In the genomic region with DNA sequence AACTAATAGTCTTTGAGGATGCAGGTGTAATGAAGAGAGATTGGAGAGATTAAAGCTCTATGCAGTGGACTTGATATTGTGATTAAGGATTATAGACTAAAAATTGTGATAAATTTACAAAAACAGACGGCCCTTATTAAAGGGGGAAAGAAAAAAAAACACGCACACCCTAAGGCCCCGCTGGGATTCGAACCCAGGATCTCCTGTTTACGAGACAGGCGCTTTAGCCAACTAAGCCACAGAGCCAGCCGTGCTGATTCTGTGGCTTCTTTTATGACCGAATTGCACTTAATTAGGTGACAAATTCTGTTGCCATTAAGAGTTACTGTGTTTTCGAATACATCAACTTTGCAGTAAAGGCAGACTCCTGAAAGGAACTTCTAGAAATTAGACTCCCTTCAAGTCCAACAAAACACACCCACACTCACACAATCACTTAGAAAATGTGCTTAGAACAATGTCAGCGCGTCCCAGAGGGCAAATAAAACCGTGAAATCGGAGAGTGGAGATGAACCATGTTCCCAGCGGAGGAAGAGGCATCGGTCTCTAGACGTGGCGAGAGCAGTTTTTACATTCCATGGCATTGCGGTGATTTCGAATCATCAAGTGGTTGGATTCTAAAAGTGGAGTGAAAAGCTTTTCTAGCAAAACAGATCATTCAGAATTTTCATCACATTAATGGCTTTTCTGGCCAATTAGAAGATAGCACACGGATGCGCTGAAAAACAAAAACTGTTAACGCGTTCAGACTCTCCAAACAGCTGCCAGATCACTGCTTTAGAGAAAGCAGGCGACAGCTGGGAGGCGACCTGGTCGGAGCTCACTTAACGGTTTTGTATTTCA, we compare ENCODE assay signal across 1 cellular context.
TF ChIP-seq lines count a peak whose summit lies in the region.

No MANE protein-coding gene starts in this region.

TF ChIP-seq in HEK293, 187 proteins besides CTCF, POLR2A, EP300 and RAD21 (continued from another document and continues in another):
- no peak; the same call in none of the 2 replicates for TF ChIP-seq ZNF664 (tag by site-specific recombination; IDR thresholded peaks at IDR 0.05)
- TF ChIP-seq ZNF791 (tag by site-specific recombination; IDR thresholded peaks at IDR 0.05): no peak
- no peak for TF ChIP-seq ZNF19 (tag by site-specific recombination; IDR thresholded peaks at IDR 0.05; ENCODE audit: low read depth)
- no peak for TF ChIP-seq ZNF658 (tag by site-specific recombination; IDR thresholded peaks at IDR 0.05)
- TF ChIP-seq ZNF311 (tag by site-specific recombination; IDR thresholded peaks at IDR 0.05; ENCODE audit: borderline replicate concordance): no peak
- TF ChIP-seq, protein P1, sequence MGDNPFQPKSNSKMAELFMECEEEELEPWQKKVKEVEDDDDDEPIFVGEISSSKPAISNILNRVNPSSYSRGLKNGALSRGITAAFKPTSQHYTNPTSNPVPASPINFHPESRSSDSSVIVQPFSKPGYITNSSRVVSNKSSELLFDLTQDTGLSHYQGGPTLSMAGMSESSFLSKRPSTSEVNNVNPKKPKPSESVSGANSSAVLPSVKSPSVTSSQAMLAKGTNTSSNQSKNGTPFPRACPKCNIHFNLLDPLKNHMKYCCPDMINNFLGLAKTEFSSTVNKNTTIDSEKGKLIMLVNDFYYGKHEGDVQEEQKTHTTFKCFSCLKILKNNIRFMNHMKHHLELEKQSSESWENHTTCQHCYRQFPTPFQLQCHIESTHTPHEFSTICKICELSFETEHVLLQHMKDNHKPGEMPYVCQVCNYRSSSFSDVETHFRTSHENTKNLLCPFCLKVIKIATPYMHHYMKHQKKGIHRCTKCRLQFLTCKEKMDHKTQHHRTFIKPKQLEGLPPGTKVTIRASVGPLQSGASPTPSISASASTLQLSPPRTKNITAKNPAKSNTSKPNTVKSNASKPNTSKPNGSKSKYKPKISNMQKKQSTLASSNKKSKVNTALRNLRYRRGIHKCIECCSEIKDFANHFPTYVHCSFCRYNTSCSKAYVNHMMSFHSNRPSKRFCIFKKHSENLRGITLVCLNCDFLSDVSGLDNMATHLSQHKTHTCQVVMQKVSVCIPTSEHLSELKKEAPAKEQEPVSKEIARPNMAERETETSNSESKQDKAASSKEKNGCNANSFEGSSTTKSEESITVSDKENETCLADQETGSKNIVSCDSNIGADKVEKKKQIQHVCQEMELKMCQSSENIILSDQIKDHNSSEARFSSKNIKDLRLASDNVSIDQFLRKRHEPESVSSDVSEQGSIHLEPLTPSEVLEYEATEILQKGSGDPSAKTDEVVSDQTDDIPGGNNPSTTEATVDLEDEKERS (tag by site-specific recombination; IDR thresholded peaks at IDR 0.05): peak; percentile 60; the same call in 1 of the 2 replicates
- TF ChIP-seq ZNF792 (tag by site-specific recombination; IDR thresholded peaks at IDR 0.05): no peak
- no peak for TF ChIP-seq ZNF223 (tag by site-specific recombination; IDR thresholded peaks at IDR 0.05)
- TF ChIP-seq ZNF610 (tag by site-specific recombination; IDR thresholded peaks at IDR 0.05; ENCODE audit: borderline replicate concordance): peak; percentile 64
- no peak for TF ChIP-seq ZNF121 (tag by site-specific recombination; IDR thresholded peaks at IDR 0.05)
- no peak for TF ChIP-seq ZBTB20 (tag by site-specific recombination; IDR thresholded peaks at IDR 0.05)
- TF ChIP-seq, protein P2, sequence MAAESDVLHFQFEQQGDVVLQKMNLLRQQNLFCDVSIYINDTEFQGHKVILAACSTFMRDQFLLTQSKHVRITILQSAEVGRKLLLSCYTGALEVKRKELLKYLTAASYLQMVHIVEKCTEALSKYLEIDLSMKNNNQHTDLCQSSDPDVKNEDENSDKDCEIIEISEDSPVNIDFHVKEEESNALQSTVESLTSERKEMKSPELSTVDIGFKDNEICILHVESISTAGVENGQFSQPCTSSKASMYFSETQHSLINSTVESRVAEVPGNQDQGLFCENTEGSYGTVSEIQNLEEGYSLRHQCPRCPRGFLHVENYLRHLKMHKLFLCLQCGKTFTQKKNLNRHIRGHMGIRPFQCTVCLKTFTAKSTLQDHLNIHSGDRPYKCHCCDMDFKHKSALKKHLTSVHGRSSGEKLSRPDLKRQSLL (tag by site-specific recombination; IDR thresholded peaks at IDR 0.05): peak; percentile 65; the same call in 1 of the 2 replicates
- TF ChIP-seq, protein P3, sequence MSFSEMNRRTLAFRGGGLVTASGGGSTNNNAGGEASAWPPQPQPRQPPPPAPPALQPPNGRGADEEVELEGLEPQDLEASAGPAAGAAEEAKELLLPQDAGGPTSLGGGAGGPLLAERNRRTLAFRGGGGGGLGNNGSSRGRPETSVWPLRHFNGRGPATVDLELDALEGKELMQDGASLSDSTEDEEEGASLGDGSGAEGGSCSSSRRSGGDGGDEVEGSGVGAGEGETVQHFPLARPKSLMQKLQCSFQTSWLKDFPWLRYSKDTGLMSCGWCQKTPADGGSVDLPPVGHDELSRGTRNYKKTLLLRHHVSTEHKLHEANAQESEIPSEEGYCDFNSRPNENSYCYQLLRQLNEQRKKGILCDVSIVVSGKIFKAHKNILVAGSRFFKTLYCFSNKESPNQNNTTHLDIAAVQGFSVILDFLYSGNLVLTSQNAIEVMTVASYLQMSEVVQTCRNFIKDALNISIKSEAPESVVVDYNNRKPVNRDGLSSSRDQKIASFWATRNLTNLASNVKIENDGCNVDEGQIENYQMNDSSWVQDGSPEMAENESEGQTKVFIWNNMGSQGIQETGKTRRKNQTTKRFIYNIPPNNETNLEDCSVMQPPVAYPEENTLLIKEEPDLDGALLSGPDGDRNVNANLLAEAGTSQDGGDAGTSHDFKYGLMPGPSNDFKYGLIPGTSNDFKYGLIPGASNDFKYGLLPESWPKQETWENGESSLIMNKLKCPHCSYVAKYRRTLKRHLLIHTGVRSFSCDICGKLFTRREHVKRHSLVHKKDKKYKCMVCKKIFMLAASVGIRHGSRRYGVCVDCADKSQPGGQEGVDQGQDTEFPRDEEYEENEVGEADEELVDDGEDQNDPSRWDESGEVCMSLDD (tag by site-specific recombination; IDR thresholded peaks at IDR 0.05): no peak
- TF ChIP-seq ZNF10 (tag by site-specific recombination; IDR thresholded peaks at IDR 0.05): no peak; the same call in 1 of the 2 replicates
- TF ChIP-seq ZSCAN23 (tag by site-specific recombination; IDR thresholded peaks at IDR 0.05): peak; percentile 71; the same call in 1 of the 2 replicates
- TF ChIP-seq SCRT2 (tag by site-specific recombination; IDR thresholded peaks at IDR 0.05): peak; percentile 98
- TF ChIP-seq ZNF830 (tag by site-specific recombination; IDR thresholded peaks at IDR 0.05; ENCODE audit: low read depth): no peak
- TF ChIP-seq EGR2 (tag by site-specific recombination; IDR thresholded peaks at IDR 0.05; ENCODE audit: low read depth): no peak
- TF ChIP-seq BCL11A (tag by site-specific recombination; IDR thresholded peaks at IDR 0.05; ENCODE audit: low read depth): peak; percentile 34; the same call in 1 of the 2 replicates
- TF ChIP-seq, protein P4, sequence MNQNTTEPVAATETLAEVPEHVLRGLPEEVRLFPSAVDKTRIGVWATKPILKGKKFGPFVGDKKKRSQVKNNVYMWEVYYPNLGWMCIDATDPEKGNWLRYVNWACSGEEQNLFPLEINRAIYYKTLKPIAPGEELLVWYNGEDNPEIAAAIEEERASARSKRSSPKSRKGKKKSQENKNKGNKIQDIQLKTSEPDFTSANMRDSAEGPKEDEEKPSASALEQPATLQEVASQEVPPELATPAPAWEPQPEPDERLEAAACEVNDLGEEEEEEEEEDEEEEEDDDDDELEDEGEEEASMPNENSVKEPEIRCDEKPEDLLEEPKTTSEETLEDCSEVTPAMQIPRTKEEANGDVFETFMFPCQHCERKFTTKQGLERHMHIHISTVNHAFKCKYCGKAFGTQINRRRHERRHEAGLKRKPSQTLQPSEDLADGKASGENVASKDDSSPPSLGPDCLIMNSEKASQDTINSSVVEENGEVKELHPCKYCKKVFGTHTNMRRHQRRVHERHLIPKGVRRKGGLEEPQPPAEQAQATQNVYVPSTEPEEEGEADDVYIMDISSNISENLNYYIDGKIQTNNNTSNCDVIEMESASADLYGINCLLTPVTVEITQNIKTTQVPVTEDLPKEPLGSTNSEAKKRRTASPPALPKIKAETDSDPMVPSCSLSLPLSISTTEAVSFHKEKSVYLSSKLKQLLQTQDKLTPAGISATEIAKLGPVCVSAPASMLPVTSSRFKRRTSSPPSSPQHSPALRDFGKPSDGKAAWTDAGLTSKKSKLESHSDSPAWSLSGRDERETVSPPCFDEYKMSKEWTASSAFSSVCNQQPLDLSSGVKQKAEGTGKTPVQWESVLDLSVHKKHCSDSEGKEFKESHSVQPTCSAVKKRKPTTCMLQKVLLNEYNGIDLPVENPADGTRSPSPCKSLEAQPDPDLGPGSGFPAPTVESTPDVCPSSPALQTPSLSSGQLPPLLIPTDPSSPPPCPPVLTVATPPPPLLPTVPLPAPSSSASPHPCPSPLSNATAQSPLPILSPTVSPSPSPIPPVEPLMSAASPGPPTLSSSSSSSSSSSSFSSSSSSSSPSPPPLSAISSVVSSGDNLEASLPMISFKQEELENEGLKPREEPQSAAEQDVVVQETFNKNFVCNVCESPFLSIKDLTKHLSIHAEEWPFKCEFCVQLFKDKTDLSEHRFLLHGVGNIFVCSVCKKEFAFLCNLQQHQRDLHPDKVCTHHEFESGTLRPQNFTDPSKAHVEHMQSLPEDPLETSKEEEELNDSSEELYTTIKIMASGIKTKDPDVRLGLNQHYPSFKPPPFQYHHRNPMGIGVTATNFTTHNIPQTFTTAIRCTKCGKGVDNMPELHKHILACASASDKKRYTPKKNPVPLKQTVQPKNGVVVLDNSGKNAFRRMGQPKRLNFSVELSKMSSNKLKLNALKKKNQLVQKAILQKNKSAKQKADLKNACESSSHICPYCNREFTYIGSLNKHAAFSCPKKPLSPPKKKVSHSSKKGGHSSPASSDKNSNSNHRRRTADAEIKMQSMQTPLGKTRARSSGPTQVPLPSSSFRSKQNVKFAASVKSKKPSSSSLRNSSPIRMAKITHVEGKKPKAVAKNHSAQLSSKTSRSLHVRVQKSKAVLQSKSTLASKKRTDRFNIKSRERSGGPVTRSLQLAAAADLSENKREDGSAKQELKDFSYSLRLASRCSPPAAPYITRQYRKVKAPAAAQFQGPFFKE (tag by site-specific recombination; IDR thresholded peaks at IDR 0.05; ENCODE audit: borderline replicate concordance): no peak
- peak; percentile 27; the same call in 1 of the 2 replicates for TF ChIP-seq ZNF558 (tag by site-specific recombination; IDR thresholded peaks at IDR 0.05)
- TF ChIP-seq ZNF549 (tag by site-specific recombination; IDR thresholded peaks at IDR 0.05): no peak
- no peak for TF ChIP-seq ZNF433 (tag by site-specific recombination; IDR thresholded peaks at IDR 0.05; ENCODE audit: low read depth)
- peak; percentile 22 for TF ChIP-seq YY1 (tag by site-specific recombination; IDR thresholded peaks at IDR 0.05)
- TF ChIP-seq ZNF777 (tag by site-specific recombination; IDR thresholded peaks at IDR 0.05; ENCODE audit: borderline replicate concordance): 0 out of 2 replicates have a peak, but pooled peaks have one; percentile 21
- peak; percentile 95 for TF ChIP-seq ZNF2 (tag by site-specific recombination; IDR thresholded peaks at IDR 0.05)
- no peak for TF ChIP-seq ZNF16 (tag by site-specific recombination; IDR thresholded peaks at IDR 0.05; ENCODE audit: low read depth)
- no peak for TF ChIP-seq ZNF837 (tag by site-specific recombination; IDR thresholded peaks at IDR 0.05)
- no peak for TF ChIP-seq ZNF596 (tag by site-specific recombination; IDR thresholded peaks at IDR 0.05)
- TF ChIP-seq SP7 (tag by site-specific recombination; IDR thresholded peaks at IDR 0.05): peak; percentile 85
- peak; percentile 77; the same call in 1 of the 2 replicates for TF ChIP-seq ZEB2 (tag by site-specific recombination; IDR thresholded peaks at IDR 0.05)
- TF ChIP-seq, protein P5, sequence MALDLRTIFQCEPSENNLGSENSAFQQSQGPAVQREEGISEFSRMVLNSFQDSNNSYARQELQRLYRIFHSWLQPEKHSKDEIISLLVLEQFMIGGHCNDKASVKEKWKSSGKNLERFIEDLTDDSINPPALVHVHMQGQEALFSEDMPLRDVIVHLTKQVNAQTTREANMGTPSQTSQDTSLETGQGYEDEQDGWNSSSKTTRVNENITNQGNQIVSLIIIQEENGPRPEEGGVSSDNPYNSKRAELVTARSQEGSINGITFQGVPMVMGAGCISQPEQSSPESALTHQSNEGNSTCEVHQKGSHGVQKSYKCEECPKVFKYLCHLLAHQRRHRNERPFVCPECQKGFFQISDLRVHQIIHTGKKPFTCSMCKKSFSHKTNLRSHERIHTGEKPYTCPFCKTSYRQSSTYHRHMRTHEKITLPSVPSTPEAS (tag by site-specific recombination; IDR thresholded peaks at IDR 0.05): no peak
- peak; percentile 81 for TF ChIP-seq ZSCAN30 (tag by site-specific recombination; IDR thresholded peaks at IDR 0.05)
- no peak for TF ChIP-seq ZNF529 (tag by site-specific recombination; IDR thresholded peaks at IDR 0.05; ENCODE audit: insufficient replicate concordance)
- TF ChIP-seq ZSCAN16 (tag by site-specific recombination; IDR thresholded peaks at IDR 0.05): no peak
- TF ChIP-seq, protein P6, sequence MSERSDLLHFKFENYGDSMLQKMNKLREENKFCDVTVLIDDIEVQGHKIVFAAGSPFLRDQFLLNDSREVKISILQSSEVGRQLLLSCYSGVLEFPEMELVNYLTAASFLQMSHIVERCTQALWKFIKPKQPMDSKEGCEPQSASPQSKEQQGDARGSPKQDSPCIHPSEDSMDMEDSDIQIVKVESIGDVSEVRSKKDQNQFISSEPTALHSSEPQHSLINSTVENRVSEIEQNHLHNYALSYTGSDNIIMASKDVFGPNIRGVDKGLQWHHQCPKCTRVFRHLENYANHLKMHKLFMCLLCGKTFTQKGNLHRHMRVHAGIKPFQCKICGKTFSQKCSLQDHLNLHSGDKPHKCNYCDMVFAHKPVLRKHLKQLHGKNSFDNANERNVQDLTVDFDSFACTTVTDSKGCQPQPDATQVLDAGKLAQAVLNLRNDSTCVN (tag by site-specific recombination; optimal IDR thresholded peaks at IDR 0.05): peak; percentile 30
- TF ChIP-seq ZNF184 (tag by site-specific recombination; IDR thresholded peaks at IDR 0.05): peak; percentile 70; the same call in 1 of the 2 replicates
- no peak for TF ChIP-seq ZNF175 (tag by site-specific recombination; IDR thresholded peaks at IDR 0.05)
- TF ChIP-seq, protein P7, sequence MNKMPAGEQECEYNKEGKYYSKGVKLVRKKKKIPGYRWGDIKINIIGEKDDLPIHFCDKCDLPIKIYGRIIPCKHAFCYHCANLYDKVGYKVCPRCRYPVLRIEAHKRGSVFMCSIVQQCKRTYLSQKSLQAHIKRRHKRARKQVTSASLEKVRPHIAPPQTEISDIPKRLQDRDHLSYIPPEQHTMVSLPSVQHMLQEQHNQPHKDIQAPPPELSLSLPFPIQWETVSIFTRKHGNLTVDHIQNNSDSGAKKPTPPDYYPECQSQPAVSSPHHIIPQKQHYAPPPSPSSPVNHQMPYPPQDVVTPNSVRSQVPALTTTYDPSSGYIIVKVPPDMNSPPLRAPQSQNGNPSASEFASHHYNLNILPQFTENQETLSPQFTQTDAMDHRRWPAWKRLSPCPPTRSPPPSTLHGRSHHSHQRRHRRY (tag by site-specific recombination; IDR thresholded peaks at IDR 0.05): no peak
- no peak for TF ChIP-seq ZNF747 (tag by site-specific recombination; IDR thresholded peaks at IDR 0.05)
